ENCODE assay signal across 10 cellular contexts in genomic region chr4:69440312-69440711, GRCh38. TPM values are rescaled to one million over a fixed set of nuclear protein-coding genes. Genes with fewer than 3 reads are reported as not detected.
"Had no signal": no experiment of that assay in that cellular context is flagged by ENCODE, and none has a peak within 500 bp of the region (broad histone marks: within the 10 kb centered on the region; RNA-seq: fewer than 3 reads in every experiment).

No MANE protein-coding gene starts in this region.

- H3K4me3 ChIP-seq: GM23248, HAP-1, K562 had no signal

- ATAC-seq: HCT116, K562 had no signal

- FAIRE-seq: K562 had no signal

- H3K36me3 ChIP-seq: HAP-1 had no signal

- H3K4me1 ChIP-seq: HAP-1 had no signal

- H3K9me3 ChIP-seq: HAP-1 had no signal

- H3K27ac ChIP-seq: GM23248, HL-60 had no signal

- DNase-seq: GM23248, GOT3, H7, HFFc6, IMR-90 had no signal

RNA-seq across cellular contexts. Expression of gene UGT2B4, which starts 55.4 kb away (rescaled TPM):
- total RNA-seq: GM23248, H7, HFFc6, HT1080, IMR-90 had no signal
- polyA plus RNA-seq: GM23248, IMR-90, K562 had no signal
